8 cellular contexts compared by ENCODE assay signal in genomic region chr10:59580257-59580863, GRCh38.
DNase-seq lines count a peak whose midpoint lies in the region; ATAC-seq and TF ChIP-seq lines count a peak whose summit lies in the region.

No MANE protein-coding gene starts in this region.

- no peaks in the 10 kb centered on the region for H3K27me3 Mint-ChIP-seq in activated CD8-positive, alpha-beta T cell treated with anti-CD3 and anti-CD28 coated beads, Interleukin-2, amount 10 ng/mL, durations not matched to agents 7 days and 5 days (ENCODE audit: low read depth)

- H3K9me3 ChIP-seq in lower lobe of right lung: no peaks in the 10 kb centered on the region
- no peaks in the 10 kb centered on the region for H3K9me3 ChIP-seq in mucosa of descending colon

- POLR2A ChIA-PET in activated CD8-positive, alpha-beta T cell treated with anti-CD3 and anti-CD28 coated beads, Interleukin-2, amount 10 ng/mL, durations not matched to agents 7 days and 5 days (lab: Charles Lee): no interaction called here

- H3K36me3 Mint-ChIP-seq in activated CD8-positive, alpha-beta T cell treated with anti-CD3 and anti-CD28 coated beads, Interleukin-2, amount 10 ng/mL, durations not matched to agents 7 days and 5 days (ENCODE audit: low read depth): no peaks in the 10 kb centered on the region

- no peaks in the 10 kb centered on the region for H3K27me3 ChIP-seq in lower lobe of right lung (ENCODE audit: low read depth)

- intact Hi-C loops in lower lobe of right lung (cut with DNase I): loop anchor here (5.0 kb wide), 1 partner anchor 338 kb away; no protein-coding TSS in a partner anchor
- intact Hi-C loops in mucosa of descending colon (cut with DNase I, micrococcal nuclease): no loop called here

- no peaks in the 10 kb centered on the region for H3K4me1 ChIP-seq in lower lobe of right lung
- no peaks in the 10 kb centered on the region for H3K4me1 ChIP-seq in mucosa of descending colon (ENCODE audit: low read depth)

- no peak overlapping the region for H3K27ac Mint-ChIP-seq in activated CD8-positive, alpha-beta T cell treated with anti-CD3 and anti-CD28 coated beads, Interleukin-2, amount 10 ng/mL, durations not matched to agents 7 days and 5 days

- ATAC-seq in lower lobe of right lung: no peak
- no peak for ATAC-seq in activated CD8-positive, alpha-beta T cell treated with anti-CD3 and anti-CD28 coated beads, Interleukin-2, amount 10 ng/mL, durations not matched to agents 7 days and 5 days
- no peak for ATAC-seq in mucosa of descending colon

- CTCF ChIA-PET in activated CD8-positive, alpha-beta T cell treated with anti-CD3 and anti-CD28 coated beads, Interleukin-2, amount 10 ng/mL, durations not matched to agents 7 days and 5 days (lab: Charles Lee): no interaction called here

- TF ChIP-seq CTCF in lower lobe of right lung (IDR thresholded peaks at IDR 0.05) (peak; percentile 48), mucosa of descending colon (IDR thresholded peaks at IDR 0.05) (no peak)

- no peaks in the 10 kb centered on the region for H3K36me3 ChIP-seq in lower lobe of right lung
- H3K36me3 ChIP-seq in mucosa of descending colon (ENCODE audit: low read depth): no peaks in the 10 kb centered on the region

- H3K4me3 Mint-ChIP-seq in activated CD8-positive, alpha-beta T cell treated with anti-CD3 and anti-CD28 coated beads, Interleukin-2, amount 10 ng/mL, durations not matched to agents 7 days and 5 days: no peak overlapping the region

- in situ Hi-C loops in Caki2 (cut with HindIII; ENCODE audit: low pct_unique_long_range_greater_than_20kb, low sequenced_read_pairs): no loop called here
- in situ Hi-C loops in T47D (cut with HindIII; ENCODE audit: low pct_unique_long_range_greater_than_20kb, low sequenced_read_pairs): no loop called here

- H3K4me3 ChIP-seq in lower lobe of right lung (no peak overlapping the region), mucosa of descending colon (no peak overlapping the region)

- peak; percentile 40 for DNase-seq in Caki2 (ENCODE audit: low read depth)
- DNase-seq in NAMALWA (ENCODE audit: low spot score): peak; percentile 28
- peak; percentile 56 to 72 for DNase-seq in T47D (ENCODE audit: low read depth in 1 of 2, low spot score in 1 of 2)
- no peak for DNase-seq in lower lobe of right lung
- no peak for DNase-seq in cerebellar nuclear complex (lab: John Stamatoyannopoulos, UW)
- no peak for DNase-seq in activated effector memory CD4-positive, alpha-beta T cell treated with anti-CD3 and anti-CD28 coated beads, Interleukin-2, amount 50 U/mL, for 16 hours
- no peak for DNase-seq in activated CD8-positive, alpha-beta T cell treated with anti-CD3 and anti-CD28 coated beads, Interleukin-2, amount 10 ng/mL, durations not matched to agents 7 days and 5 days
- no peak for DNase-seq in mucosa of descending colon

- no peaks in the 10 kb centered on the region for H3K9me3 Mint-ChIP-seq in activated CD8-positive, alpha-beta T cell treated with anti-CD3 and anti-CD28 coated beads, Interleukin-2, amount 10 ng/mL, durations not matched to agents 7 days and 5 days (ENCODE audit: insufficient read depth)

- H3K4me1 Mint-ChIP-seq in activated CD8-positive, alpha-beta T cell treated with anti-CD3 and anti-CD28 coated beads, Interleukin-2, amount 10 ng/mL, durations not matched to agents 7 days and 5 days (ENCODE audit: low read depth): no peaks in the 10 kb centered on the region

- no peak overlapping the region for H3K27ac ChIP-seq in lower lobe of right lung

Comparison
In these comparisons a context has a peak if more than half of its experiments do, and no peak if none do; other contexts are left out.
1. DNase-seq: peak in Caki2 (single experiment), NAMALWA (single experiment) and T47D (2 of 2); none in lower lobe of right lung (single experiment), cerebellar nuclear complex (0 of 2), activated effector memory CD4-positive, alpha-beta T cell treated with anti-CD3 and anti-CD28 coated beads, Interleukin-2, amount 50 U/mL, for 16 hours (single experiment), activated CD8-positive, alpha-beta T cell treated with anti-CD3 and anti-CD28 coated beads, Interleukin-2, amount 10 ng/mL, durations not matched to agents 7 days and 5 days (single experiment) and mucosa of descending colon (0 of 3).